Comparison of ENCODE assay signal across 1 cellular context in the genomic region with DNA sequence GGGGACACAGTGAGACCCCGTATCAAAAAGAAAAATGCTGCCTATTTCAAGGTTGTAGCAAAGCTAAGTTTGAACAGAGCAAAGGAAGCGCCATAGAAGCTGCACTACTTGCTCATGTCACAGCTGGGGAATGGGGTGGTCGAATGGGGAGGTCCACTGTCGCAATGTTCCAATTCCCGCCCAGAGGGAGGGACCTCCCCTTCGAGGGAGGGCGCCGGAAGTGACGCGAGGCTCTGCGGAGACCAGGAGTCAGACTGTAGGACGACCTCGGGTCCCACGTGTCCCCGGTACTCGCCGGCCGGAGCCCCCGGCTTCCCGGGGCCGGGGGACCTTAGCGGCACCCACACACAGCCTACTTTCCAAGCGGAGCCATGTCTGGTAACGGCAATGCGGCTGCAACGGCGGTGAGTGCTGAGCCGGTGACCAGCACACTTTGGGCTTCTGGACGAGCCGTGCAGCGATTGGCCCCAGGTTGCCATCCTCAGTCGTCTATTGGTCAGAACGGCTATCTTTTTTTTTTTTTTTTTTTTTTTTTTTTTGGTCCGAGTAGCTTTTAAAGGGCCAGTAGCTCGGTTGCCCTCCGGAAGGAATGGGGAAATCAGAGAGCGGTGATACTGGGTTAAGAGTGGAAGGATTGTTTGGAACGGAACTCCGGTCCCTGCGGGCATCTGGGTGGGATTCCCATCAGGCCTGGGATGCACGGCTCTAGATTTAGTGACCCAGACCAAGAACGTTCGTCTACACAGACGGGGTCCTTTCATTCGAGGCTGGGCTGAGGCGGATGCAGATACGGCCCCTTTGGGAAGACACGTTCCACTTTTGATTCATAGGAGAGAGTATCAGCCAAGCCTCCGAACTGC.
TF ChIP-seq lines count a peak whose summit lies in the region.

HMBS (plus strand) TSS at position 219 of the 860 bp plus-strand sequence; CDS start at position 372, 153 bp downstream.

TF ChIP-seq in K562, 482 proteins besides CTCF, POLR2A, EP300 and RAD21 (continued from another document and continues in another):
- TF ChIP-seq MGA (IDR thresholded peaks at IDR 0.05) = peak; percentile 81
- TF ChIP-seq L3MBTL2 (IDR thresholded peaks at IDR 0.05) = peak; percentile 91
- no peak for TF ChIP-seq THAP7 (CRISPR knock-in tag; IDR thresholded peaks at IDR 0.05)
- TF ChIP-seq TAL1 (IDR thresholded peaks at IDR 0.05) = no peak
- TF ChIP-seq CEBPB (tag; IDR thresholded peaks at IDR 0.05) = peak; percentile 98
- peak; percentile 32 for TF ChIP-seq JUND (IDR thresholded peaks at IDR 0.05; ENCODE audit: borderline replicate concordance, low read depth, low read length)
- TF ChIP-seq JUND (tag; IDR thresholded peaks at IDR 0.05; ENCODE audit: borderline replicate concordance, low read depth, low read length) = peak; percentile 53; the same call in 2 of the 3 replicates
- no peak; a peak in 2 of 4 replicates for TF ChIP-seq FOXK2 (conservative IDR thresholded peaks at IDR 0.05 in 1 of 2, IDR thresholded peaks at IDR 0.05 in 1 of 2; ENCODE audit: low read depth in 2 of 2)
- TF ChIP-seq, protein P1, sequence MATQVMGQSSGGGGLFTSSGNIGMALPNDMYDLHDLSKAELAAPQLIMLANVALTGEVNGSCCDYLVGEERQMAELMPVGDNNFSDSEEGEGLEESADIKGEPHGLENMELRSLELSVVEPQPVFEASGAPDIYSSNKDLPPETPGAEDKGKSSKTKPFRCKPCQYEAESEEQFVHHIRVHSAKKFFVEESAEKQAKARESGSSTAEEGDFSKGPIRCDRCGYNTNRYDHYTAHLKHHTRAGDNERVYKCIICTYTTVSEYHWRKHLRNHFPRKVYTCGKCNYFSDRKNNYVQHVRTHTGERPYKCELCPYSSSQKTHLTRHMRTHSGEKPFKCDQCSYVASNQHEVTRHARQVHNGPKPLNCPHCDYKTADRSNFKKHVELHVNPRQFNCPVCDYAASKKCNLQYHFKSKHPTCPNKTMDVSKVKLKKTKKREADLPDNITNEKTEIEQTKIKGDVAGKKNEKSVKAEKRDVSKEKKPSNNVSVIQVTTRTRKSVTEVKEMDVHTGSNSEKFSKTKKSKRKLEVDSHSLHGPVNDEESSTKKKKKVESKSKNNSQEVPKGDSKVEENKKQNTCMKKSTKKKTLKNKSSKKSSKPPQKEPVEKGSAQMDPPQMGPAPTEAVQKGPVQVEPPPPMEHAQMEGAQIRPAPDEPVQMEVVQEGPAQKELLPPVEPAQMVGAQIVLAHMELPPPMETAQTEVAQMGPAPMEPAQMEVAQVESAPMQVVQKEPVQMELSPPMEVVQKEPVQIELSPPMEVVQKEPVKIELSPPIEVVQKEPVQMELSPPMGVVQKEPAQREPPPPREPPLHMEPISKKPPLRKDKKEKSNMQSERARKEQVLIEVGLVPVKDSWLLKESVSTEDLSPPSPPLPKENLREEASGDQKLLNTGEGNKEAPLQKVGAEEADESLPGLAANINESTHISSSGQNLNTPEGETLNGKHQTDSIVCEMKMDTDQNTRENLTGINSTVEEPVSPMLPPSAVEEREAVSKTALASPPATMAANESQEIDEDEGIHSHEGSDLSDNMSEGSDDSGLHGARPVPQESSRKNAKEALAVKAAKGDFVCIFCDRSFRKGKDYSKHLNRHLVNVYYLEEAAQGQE (CRISPR knock-in tag; IDR thresholded peaks at IDR 0.05; ENCODE audit: low read depth) = 0 out of 2 replicates have a peak, but pooled peaks have one; percentile 57
- peak; percentile 79 for TF ChIP-seq CXXC5 (CRISPR knock-in tag; IDR thresholded peaks at IDR 0.05)
- TF ChIP-seq, protein P2, sequence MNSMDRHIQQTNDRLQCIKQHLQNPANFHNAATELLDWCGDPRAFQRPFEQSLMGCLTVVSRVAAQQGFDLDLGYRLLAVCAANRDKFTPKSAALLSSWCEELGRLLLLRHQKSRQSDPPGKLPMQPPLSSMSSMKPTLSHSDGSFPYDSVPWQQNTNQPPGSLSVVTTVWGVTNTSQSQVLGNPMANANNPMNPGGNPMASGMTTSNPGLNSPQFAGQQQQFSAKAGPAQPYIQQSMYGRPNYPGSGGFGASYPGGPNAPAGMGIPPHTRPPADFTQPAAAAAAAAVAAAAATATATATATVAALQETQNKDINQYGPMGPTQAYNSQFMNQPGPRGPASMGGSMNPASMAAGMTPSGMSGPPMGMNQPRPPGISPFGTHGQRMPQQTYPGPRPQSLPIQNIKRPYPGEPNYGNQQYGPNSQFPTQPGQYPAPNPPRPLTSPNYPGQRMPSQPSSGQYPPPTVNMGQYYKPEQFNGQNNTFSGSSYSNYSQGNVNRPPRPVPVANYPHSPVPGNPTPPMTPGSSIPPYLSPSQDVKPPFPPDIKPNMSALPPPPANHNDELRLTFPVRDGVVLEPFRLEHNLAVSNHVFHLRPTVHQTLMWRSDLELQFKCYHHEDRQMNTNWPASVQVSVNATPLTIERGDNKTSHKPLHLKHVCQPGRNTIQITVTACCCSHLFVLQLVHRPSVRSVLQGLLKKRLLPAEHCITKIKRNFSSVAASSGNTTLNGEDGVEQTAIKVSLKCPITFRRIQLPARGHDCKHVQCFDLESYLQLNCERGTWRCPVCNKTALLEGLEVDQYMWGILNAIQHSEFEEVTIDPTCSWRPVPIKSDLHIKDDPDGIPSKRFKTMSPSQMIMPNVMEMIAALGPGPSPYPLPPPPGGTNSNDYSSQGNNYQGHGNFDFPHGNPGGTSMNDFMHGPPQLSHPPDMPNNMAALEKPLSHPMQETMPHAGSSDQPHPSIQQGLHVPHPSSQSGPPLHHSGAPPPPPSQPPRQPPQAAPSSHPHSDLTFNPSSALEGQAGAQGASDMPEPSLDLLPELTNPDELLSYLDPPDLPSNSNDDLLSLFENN (IDR thresholded peaks at IDR 0.05; ENCODE audit: low read depth in 2 of 2, low read length in 2 of 2) = no peak
- TF ChIP-seq NRF1 (conservative IDR thresholded peaks at IDR 0.05 in 1 of 2, IDR thresholded peaks at IDR 0.05 in 1 of 2) = peak; percentile 54 to 65
- TF ChIP-seq, protein P3, sequence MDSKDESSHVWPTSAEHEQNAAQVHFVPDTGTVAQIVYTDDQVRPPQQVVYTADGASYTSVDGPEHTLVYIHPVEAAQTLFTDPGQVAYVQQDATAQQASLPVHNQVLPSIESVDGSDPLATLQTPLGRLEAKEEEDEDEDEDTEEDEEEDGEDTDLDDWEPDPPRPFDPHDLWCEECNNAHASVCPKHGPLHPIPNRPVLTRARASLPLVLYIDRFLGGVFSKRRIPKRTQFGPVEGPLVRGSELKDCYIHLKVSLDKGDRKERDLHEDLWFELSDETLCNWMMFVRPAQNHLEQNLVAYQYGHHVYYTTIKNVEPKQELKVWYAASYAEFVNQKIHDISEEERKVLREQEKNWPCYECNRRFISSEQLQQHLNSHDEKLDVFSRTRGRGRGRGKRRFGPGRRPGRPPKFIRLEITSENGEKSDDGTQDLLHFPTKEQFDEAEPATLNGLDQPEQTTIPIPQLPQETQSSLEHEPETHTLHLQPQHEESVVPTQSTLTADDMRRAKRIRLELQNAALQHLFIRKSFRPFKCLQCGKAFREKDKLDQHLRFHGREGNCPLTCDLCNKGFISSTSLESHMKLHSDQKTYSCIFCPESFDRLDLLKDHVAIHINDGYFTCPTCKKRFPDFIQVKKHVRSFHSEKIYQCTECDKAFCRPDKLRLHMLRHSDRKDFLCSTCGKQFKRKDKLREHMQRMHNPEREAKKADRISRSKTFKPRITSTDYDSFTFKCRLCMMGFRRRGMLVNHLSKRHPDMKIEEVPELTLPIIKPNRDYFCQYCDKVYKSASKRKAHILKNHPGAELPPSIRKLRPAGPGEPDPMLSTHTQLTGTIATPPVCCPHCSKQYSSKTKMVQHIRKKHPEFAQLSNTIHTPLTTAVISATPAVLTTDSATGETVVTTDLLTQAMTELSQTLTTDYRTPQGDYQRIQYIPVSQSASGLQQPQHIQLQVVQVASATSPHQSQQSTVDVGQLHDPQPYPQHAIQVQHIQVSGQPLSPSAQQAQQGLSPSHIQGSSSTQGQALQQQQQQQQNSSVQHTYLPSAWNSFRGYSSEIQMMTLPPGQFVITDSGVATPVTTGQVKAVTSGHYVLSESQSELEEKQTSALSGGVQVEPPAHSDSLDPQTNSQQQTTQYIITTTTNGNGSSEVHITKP (IDR thresholded peaks at IDR 0.05; ENCODE audit: partially characterized antibody) = peak; percentile 80
- TF ChIP-seq VEZF1 (CRISPR knock-in tag; IDR thresholded peaks at IDR 0.05) = peak; percentile 81
- TF ChIP-seq KDM4B (IDR thresholded peaks at IDR 0.05; ENCODE audit: borderline replicate concordance in 2 of 2, low read depth in 1 of 2) = peak in 1 of 2 experiments; percentile 51; a peak in 1 of 4 replicates
- peak; percentile 69 for TF ChIP-seq ASH1L (IDR thresholded peaks at IDR 0.05; ENCODE audit: borderline replicate concordance, low read depth, partially characterized antibody)
- TF ChIP-seq KDM5B (IDR thresholded peaks at IDR 0.05; ENCODE audit: insufficient replicate concordance, low read depth, low read length) = peak; percentile 71
- TF ChIP-seq, protein P4, sequence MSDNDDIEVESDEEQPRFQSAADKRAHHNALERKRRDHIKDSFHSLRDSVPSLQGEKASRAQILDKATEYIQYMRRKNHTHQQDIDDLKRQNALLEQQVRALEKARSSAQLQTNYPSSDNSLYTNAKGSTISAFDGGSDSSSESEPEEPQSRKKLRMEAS (CRISPR knock-in tag; IDR thresholded peaks at IDR 0.05) = peak; percentile 82
